Comparison of ENCODE assay signal across 17 cellular contexts in the genomic region with DNA sequence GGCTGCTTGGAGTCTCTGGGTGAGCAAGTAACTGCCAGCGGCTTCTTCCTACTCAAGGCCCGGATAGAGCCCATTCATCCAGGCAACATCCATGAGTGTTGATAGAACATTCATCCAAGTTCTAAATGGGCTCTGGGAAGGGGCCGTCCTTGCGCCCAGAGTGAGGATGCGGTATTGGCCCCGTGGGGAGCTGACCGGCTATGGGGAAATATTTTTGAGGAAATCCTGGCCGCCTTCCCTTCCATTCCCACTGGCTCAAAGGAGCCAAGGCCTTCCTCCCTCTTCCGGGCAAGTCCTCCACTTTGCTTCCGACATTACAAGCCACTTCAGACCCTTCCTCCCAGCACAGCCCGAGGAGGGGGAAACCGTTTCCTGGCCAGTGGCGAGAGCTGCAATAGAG.
"Had no signal": no experiment of that assay in that cellular context is flagged by ENCODE, and none has a peak within 500 bp of the region (broad histone marks: within the 10 kb centered on the region; RNA-seq: fewer than 3 reads in every experiment).

No MANE protein-coding gene starts in this region.

- H3K36me3 ChIP-seq: pancreas, tibial nerve had no signal

- H3K4me3 ChIP-seq: pancreas, tibial nerve had no signal

- DNase-seq: activated CD4-positive, alpha-beta T cell treated with anti-CD3 and anti-CD28 coated beads, Interleukin-2, amount 50 U/mL, for 48 hours; activated gamma-delta T cell; activated T-cell treated with anti-CD3 and anti-CD28 coated beads, Interleukin-2, amount 50 U/mL, for 48 hours; caudate nucleus; glutamatergic neuron; immature natural killer cell; mesenchymal stem cell; retina; SIG-M5; small intestine had no signal

- H3K9me3 Mint-ChIP-seq: dendritic cell treated with granulocyte-macrophage colony-stimulating factor and Interleukin-4, amounts not matched to agents 40 ng/mL and 50 ng/mL, for 4 days; nephron; T-helper 2 cell treated with Interferon-gamma antibody and Interleukin-4, amounts not matched to agents 5 μg/mL and 100 μg/mL, for 36 hours had no signal

- H3K4me3 Mint-ChIP-seq: dendritic cell treated with granulocyte-macrophage colony-stimulating factor and Interleukin-4, amounts not matched to agents 40 ng/mL and 50 ng/mL, for 4 days; immature natural killer cell; nephron; T-helper 2 cell treated with Interferon-gamma antibody and Interleukin-4, amounts not matched to agents 5 μg/mL and 100 μg/mL, for 36 hours had no signal

- ATAC-seq: activated CD4-positive, CD25-positive, alpha-beta regulatory T cell treated with anti-CD3 and anti-CD28 coated beads, Interleukin-2, amount 50 U/mL, for 24 hours; left lobe of liver; pancreas had no signal

- H3K36me3 Mint-ChIP-seq: immature natural killer cell had no signal

- H3K27ac Mint-ChIP-seq: dendritic cell treated with granulocyte-macrophage colony-stimulating factor and Interleukin-4, amounts not matched to agents 40 ng/mL and 50 ng/mL, for 4 days; immature natural killer cell; T-helper 2 cell treated with Interferon-gamma antibody and Interleukin-4, amounts not matched to agents 5 μg/mL and 100 μg/mL, for 36 hours had no signal

- H3K27ac ChIP-seq: pancreas had no signal

- H3K9me3 ChIP-seq: pancreas, tibial nerve had no signal

- H3K27me3 ChIP-seq: pancreas had no signal
